Comparison of ENCODE assay signal across 8 cellular contexts in the genomic region with DNA sequence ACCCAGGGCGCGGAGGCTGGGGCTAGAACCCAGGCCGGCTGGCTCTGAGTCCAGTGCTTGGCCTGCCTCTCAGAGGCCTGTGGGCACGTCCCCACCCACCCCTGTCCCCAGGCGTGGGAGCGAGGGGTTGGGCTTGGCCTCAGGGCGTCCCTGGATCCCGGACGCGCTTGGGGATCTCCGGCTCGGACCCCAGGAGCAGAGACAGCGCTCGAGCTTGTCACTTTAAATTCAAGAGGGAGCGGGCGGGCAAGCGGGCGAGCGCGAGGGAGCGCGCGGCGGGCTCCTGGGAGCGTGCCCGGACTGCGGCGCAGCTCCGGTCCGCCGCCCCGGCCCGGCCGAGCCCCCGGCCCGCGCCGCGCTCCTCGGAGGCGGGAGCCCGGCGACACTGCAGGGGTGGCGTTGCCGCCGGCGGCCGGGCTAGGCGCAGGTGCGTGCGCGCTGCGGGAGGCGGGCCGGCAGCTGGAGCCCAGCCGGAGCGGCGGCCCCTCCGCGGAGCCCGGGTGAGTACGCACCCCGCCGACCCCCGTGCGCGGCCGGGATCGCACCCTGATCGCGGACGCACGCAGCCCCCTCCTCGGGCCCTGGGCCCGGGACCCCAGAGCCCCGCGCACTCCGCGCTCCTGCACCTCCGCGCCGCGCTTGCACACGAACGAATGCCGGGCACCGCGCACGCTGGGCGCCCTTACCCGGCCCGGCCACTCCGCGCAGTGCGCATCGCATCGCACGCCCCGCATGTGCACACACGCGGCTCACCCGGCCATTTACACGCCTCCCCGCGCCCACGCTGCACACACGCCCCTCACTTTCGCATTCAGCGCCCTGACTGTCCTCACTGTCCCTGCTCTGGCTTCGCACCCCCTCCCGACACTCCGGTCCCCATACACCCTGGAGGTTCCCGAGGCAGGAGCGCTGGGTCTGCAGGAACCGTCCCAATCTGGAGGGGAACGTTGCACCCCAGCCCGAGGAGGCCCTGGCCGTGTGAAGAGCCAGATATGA. TPM values are rescaled to one million over a fixed set of nuclear protein-coding genes. Genes with fewer than 3 reads are reported as not detected.
A peak's percentile ranks its signal among the peaks of the same experiment; 100 is the strongest.
DNase-seq lines count a peak whose midpoint lies in the region; ATAC-seq and TF ChIP-seq lines count a peak whose summit lies in the region.

A gene with protein sequence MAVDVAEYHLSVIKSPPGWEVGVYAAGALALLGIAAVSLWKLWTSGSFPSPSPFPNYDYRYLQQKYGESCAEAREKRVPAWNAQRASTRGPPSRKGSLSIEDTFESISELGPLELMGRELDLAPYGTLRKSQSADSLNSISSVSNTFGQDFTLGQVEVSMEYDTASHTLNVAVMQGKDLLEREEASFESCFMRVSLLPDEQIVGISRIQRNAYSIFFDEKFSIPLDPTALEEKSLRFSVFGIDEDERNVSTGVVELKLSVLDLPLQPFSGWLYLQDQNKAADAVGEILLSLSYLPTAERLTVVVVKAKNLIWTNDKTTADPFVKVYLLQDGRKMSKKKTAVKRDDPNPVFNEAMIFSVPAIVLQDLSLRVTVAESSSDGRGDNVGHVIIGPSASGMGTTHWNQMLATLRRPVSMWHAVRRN (plus strand): TSS at position 174 of the 996 bp plus-strand sequence. CDS start 7,011 bp downstream, outside the sequence.

- H3K4me3 ChIP-seq in SJSA1 = peak within 1 kb of the TSS; percentile 29
- peak within 1 kb of the TSS; percentile 68 for H3K4me3 ChIP-seq in endodermal cell (ENCODE audit: low read length)

- no peaks in the 10 kb centered on the region for H3K9me3 Mint-ChIP-seq in endodermal cell
- no peaks in the 10 kb centered on the region for H3K9me3 Mint-ChIP-seq in natural killer cell treated with Interleukin-12 subunit alpha and Interleukin-12 subunit beta and Interleukin-15 and Interleukin-18, amount 100 ng/mL, for 72 hours

- TF ChIP-seq CTCF in endodermal cell (conservative IDR thresholded peaks at IDR 0.05) = no peak

- H3K36me3 Mint-ChIP-seq in endodermal cell (ENCODE audit: low read depth) = no peaks in the 10 kb centered on the region
- no peaks in the 10 kb centered on the region for H3K36me3 Mint-ChIP-seq in natural killer cell treated with Interleukin-12 subunit alpha and Interleukin-12 subunit beta and Interleukin-15 and Interleukin-18, amount 100 ng/mL, for 72 hours

- peaks cover 52% of the 10 kb centered on the region for H3K27me3 Mint-ChIP-seq in endodermal cell (ENCODE audit: insufficient read depth)
- H3K27me3 Mint-ChIP-seq in natural killer cell treated with Interleukin-12 subunit alpha and Interleukin-12 subunit beta and Interleukin-15 and Interleukin-18, amount 100 ng/mL, for 72 hours = peaks cover 5 to 31% of the 10 kb centered on the region in 2 donors

- H3K36me3 ChIP-seq in ES-I3 (ENCODE audit: insufficient read depth, low read length) (no peaks in the 10 kb centered on the region), SJSA1 (no peaks in the 10 kb centered on the region), endodermal cell (ENCODE audit: control insufficient read depth, insufficient read depth, low read length) (no peaks in the 10 kb centered on the region)

- H3K4me3 Mint-ChIP-seq in endodermal cell = peak within 1 kb of the TSS; percentile 62
- peak within 1 kb of the TSS; percentile 71 for H3K4me3 Mint-ChIP-seq in natural killer cell treated with Interleukin-12 subunit alpha and Interleukin-12 subunit beta and Interleukin-15 and Interleukin-18, amount 100 ng/mL, for 72 hours

- H3K27me3 ChIP-seq in SJSA1 (replicated peaks) = peaks cover 4% of the 10 kb centered on the region
- peaks cover 35% of the 10 kb centered on the region for H3K27me3 ChIP-seq in endodermal cell (ENCODE audit: control insufficient read depth, insufficient read depth, low read length, poor library complexity, severe bottlenecking)

- 4 to 7% methylated on average over 25 to 118 of the region's 118 CpGs for WGBS in endodermal cell (ENCODE audit: insufficient coverage in 1 of 2, insufficient read length in 1 of 2), 2 experiments

- peaks cover 3% of the 10 kb centered on the region for H3K4me1 ChIP-seq in ES-I3 (ENCODE audit: insufficient read depth, low read length)
- peaks cover 34% of the 10 kb centered on the region for H3K4me1 ChIP-seq in SJSA1 (replicated peaks)
- no peaks in the 10 kb centered on the region for H3K4me1 ChIP-seq in endodermal cell (ENCODE audit: control insufficient read depth, insufficient read depth, low read length)

- peak in 1 of 2 donors; percentile 38 for ATAC-seq in natural killer cell treated with Interleukin-12 subunit alpha and Interleukin-12 subunit beta and Interleukin-15 and Interleukin-18, amount 100 ng/mL, for 72 hours
- no peak for ATAC-seq in HG03439 (IDR thresholded peaks at IDR 0.05; ENCODE audit: unreplicated experiment)
- no peak for ATAC-seq in GM21423 (IDR thresholded peaks at IDR 0.05; ENCODE audit: unreplicated experiment)

- H3K9me3 ChIP-seq in ES-I3 (ENCODE audit: control insufficient read depth, insufficient read depth, low read length) (peaks cover 3% of the 10 kb centered on the region; the same call in 1 of the 2 replicates), SJSA1 (replicated peaks) (no peaks in the 10 kb centered on the region), endodermal cell (ENCODE audit: control insufficient read depth, low read length) (no peaks in the 10 kb centered on the region)

- H3K4me1 Mint-ChIP-seq in endodermal cell = peaks cover 4% of the 10 kb centered on the region
- peaks cover 17 to 23% of the 10 kb centered on the region in 2 donors for H3K4me1 Mint-ChIP-seq in natural killer cell treated with Interleukin-12 subunit alpha and Interleukin-12 subunit beta and Interleukin-15 and Interleukin-18, amount 100 ng/mL, for 72 hours (ENCODE audit: low read depth in 2 of 2)

- no peak within 1 kb of the TSS for H3K27ac ChIP-seq in SJSA1
- no peak within 1 kb of the TSS for H3K27ac ChIP-seq in endodermal cell (ENCODE audit: low read depth, low read length)

- H3K27ac Mint-ChIP-seq in endodermal cell = no peak within 1 kb of the TSS
- no peak within 1 kb of the TSS for H3K27ac Mint-ChIP-seq in natural killer cell treated with Interleukin-12 subunit alpha and Interleukin-12 subunit beta and Interleukin-15 and Interleukin-18, amount 100 ng/mL, for 72 hours

- H3K9ac ChIP-seq in ES-I3 (ENCODE audit: low read depth, low read length) (peak within 1 kb of the TSS; percentile 32), endodermal cell (ENCODE audit: extremely low read depth, low read length, poor library complexity, severe bottlenecking) (no peak within 1 kb of the TSS)

- DNase-seq in SJSA1 (ENCODE audit: low read depth in 1 of 2, low spot score in 2 of 2) = peak in 1 of 2 experiments; percentile 60
- DNase-seq in endodermal cell = peak; percentile 73
- DNase-seq in natural killer cell treated with Interleukin-12 subunit alpha and Interleukin-12 subunit beta and Interleukin-15 and Interleukin-18, amount 100 ng/mL, for 72 hours (ENCODE audit: low spot score) = no peak
- DNase-seq in stimulated activated CD8-positive, alpha-beta memory T cell treated with anti-CD3 and anti-CD28 coated beads, Interleukin-4, amount 100 ng/mL, for 48 hours = no peak
- no peak for DNase-seq in NCI-H2029 (lab: John Stamatoyannopoulos, UW)

RNA-seq across cellular contexts. Expression of the gene that starts here (rescaled TPM):
- 0.13 and 0.29 TPM in 2 replicates for total RNA-seq in SJSA1 (2014; rRNA removed; shearing (Covaris generic))
- total RNA-seq in endodermal cell = 1 to 10 TPM in 1 of 2 donors, under 1 TPM in 1; 0.91 to 1.1 TPM
- polyA plus RNA-seq in endodermal cell (2013, experiment 1 of 2) = 0.39 TPM
- 0.33 TPM for polyA plus RNA-seq in endodermal cell (2013, experiment 2 of 2)
- under 1 TPM in 1 of 2 donors, not detected in 1; 0.38 TPM for total RNA-seq in natural killer cell treated with Interleukin-12 subunit alpha and Interleukin-12 subunit beta and Interleukin-15 and Interleukin-18, amount 100 ng/mL, for 72 hours
